ENCODE assay signal across 1 cellular context in the genomic region with DNA sequence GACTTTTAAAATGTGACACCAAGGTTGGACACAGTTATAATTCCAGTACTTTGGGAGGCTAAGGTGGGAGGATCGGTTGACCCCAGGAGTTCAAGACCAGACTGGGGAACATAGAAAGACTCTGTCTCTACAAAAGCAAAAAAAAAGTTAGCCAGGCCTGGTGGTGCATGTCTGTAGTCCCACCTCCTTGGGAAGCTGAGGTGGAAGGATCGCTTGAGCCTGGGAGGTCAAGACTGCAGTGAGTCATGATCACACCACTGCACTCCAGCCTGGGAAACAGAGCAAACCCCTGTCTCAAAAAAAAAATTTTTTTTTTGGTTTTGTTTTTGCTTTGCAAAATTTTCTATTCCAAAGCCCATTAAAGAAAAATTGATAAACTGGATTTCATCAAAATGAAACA.
TF ChIP-seq lines count a peak whose summit lies in the region.

No MANE protein-coding gene starts in this region.

TF ChIP-seq in IMR-90, 13 proteins besides CTCF, POLR2A, EP300 and RAD21 (continued from another document):
- TF ChIP-seq MXI1 (IDR thresholded peaks at IDR 0.05; ENCODE audit: borderline replicate concordance, low read depth, low read length) = no peak
